18 cellular contexts compared by ENCODE assay signal in genomic region chr12:122958198-122958888, GRCh38. TPM values are rescaled to one million over a fixed set of nuclear protein-coding genes. Genes with fewer than 3 reads are reported as not detected.
DNase-seq lines count a peak whose midpoint lies in the region; ATAC-seq, FAIRE-seq and TF ChIP-seq lines count a peak whose summit lies in the region.
"Had no signal": no experiment of that assay in that cellular context is flagged by ENCODE, and none has a peak within 500 bp of the region (broad histone marks: within the 10 kb centered on the region; RNA-seq: fewer than 3 reads in every experiment).

No MANE protein-coding gene starts in this region.

- H3K27me3 ChIP-seq in SK-N-SH (ENCODE audit: insufficient read depth) = no peaks in the 10 kb centered on the region
- no peaks in the 10 kb centered on the region for H3K27me3 ChIP-seq in SJSA1 (replicated peaks)
- H3K27me3 ChIP-seq: BE2C had no signal

- no peak for TF ChIP-seq CTCF in SK-N-SH (IDR thresholded peaks at IDR 0.05)

- no peaks in the 10 kb centered on the region for H3K36me3 ChIP-seq in SK-N-SH (replicated peaks in 1 of 2; ENCODE audit: control insufficient read depth in 1 of 2, insufficient read depth in 2 of 2, low read length in 1 of 2)
- peaks cover 23% of the 10 kb centered on the region for H3K36me3 ChIP-seq in SJSA1

- no peak overlapping the region for H3K4me2 ChIP-seq in SK-N-SH

- CTCF ChIA-PET in SK-N-SH (lab: Yijun Ruan, JAX) = no interaction called here

- no peak overlapping the region for H3K9ac ChIP-seq in SK-N-SH

- H2AFZ ChIP-seq in SK-N-SH (ENCODE audit: low read depth) = no peak overlapping the region

- H3K27ac ChIP-seq in SK-N-SH (ENCODE audit: low read depth in 2 of 2, low read length in 1 of 2) (no peak overlapping the region), SJSA1 (peak overlapping the region; percentile 86)
- H3K27ac ChIP-seq: 22Rv1 had no signal

- DNase-seq in SK-N-SH = peak; percentile 7
- DNase-seq in SJSA1 (ENCODE audit: low read depth in 1 of 2, low spot score in 2 of 2) = peak; percentile 75 to 92
- DNase-seq in lung microvascular endothelial cell (ENCODE audit: low read depth in 2 of 2) = peak; percentile 95 to 96
- no peak for DNase-seq in NCI-H446 (lab: John Stamatoyannopoulos, UW)
- no peak for DNase-seq in NCI-H226
- no peak for DNase-seq in activated T-cell treated with anti-CD3 and anti-CD28 coated beads for 4 hours
- DNase-seq: BE2C; CD4-positive, alpha-beta T cell; EL; KG1; NCI-H1048; NCI-H146; NCI-H2081 treated with DMSO at 0.1 percent for 48 hours; NCI-H524 treated with DMSO at 0.1 percent for 48 hours had no signal

- no peaks in the 10 kb centered on the region for H3K79me2 ChIP-seq in SK-N-SH (ENCODE audit: insufficient read depth)

- no peak overlapping the region for H3K4me3 ChIP-seq in SK-N-SH (ENCODE audit: low read depth in 2 of 2, low read length in 1 of 2)
- no peak overlapping the region for H3K4me3 ChIP-seq in SJSA1

- POLR2A ChIA-PET in SK-N-SH (lab: Yijun Ruan, JAX) = no interaction called here

- H3F3A ChIP-seq in SK-N-SH (replicated peaks; ENCODE audit: insufficient read depth) = peaks cover 4% of the 10 kb centered on the region

- no peak for TF ChIP-seq EP300 in SK-N-SH (IDR thresholded peaks at IDR 0.05; ENCODE audit: borderline replicate concordance in 1 of 2, low read depth in 1 of 2, low read length in 1 of 2)

- H3K4me1 ChIP-seq in SK-N-SH (ENCODE audit: control insufficient read depth in 1 of 2, insufficient read depth in 2 of 2, low read depth in 1 of 2, low read length in 1 of 2) = no peaks in the 10 kb centered on the region; a peak in 1 of 4 replicates
- H3K4me1 ChIP-seq in SJSA1 (replicated peaks) = peaks cover 36% of the 10 kb centered on the region

- H4K20me1 ChIP-seq in SK-N-SH (ENCODE audit: insufficient read depth) = no peaks in the 10 kb centered on the region

- TF ChIP-seq RAD21 in SK-N-SH (IDR thresholded peaks at IDR 0.05; ENCODE audit: low read length) = no peak

- no peak for ATAC-seq in SK-N-SH treated with all-trans-retinoic acid at 6 μM for 48 hours

- FAIRE-seq in endometrium (lab: Jason Lieb, UNC) = peak; percentile 80
- FAIRE-seq: GM19239 had no signal

- WGBS in SK-N-SH (ENCODE audit: low lambda C conversion rate) = 95% methylated on average over 5 of the region's 5 CpGs

- H3K9me3 ChIP-seq in SK-N-SH (no peaks in the 10 kb centered on the region), SJSA1 (replicated peaks) (no peaks in the 10 kb centered on the region)
- H3K9me3 ChIP-seq: BE2C had no signal

- no peaks in the 10 kb centered on the region for H3K9me2 ChIP-seq in SK-N-SH

TF ChIP-seq in SK-N-SH, 30 proteins besides CTCF, POLR2A, EP300 and RAD21:
- TF ChIP-seq RFX5 (IDR thresholded peaks at IDR 0.05; ENCODE audit: low read length) (no peak), FOXJ3 (CRISPR knock-in tag; IDR thresholded peaks at IDR 0.05) (no peak), MXI1 (IDR thresholded peaks at IDR 0.05; ENCODE audit: low read depth, low read length) (no peak), SMC3 (IDR thresholded peaks at IDR 0.05; ENCODE audit: low read depth, low read length) (no peak)

TF ChIP-seq in SK-N-SH treated with all-trans-retinoic acid at 6 μM for 48 hours, 23 proteins besides CTCF, POLR2A, EP300 and RAD21 (continues in another document):
- TF ChIP-seq CREB5 (CRISPR knock-in tag; IDR thresholded peaks at IDR 0.05; ENCODE audit: low read depth) (no peak), SNAI2 (CRISPR knock-in tag; IDR thresholded peaks at IDR 0.05) (no peak), OSR1 (CRISPR knock-in tag; IDR thresholded peaks at IDR 0.05) (no peak), PATZ1 (CRISPR knock-in tag; IDR thresholded peaks at IDR 0.05; ENCODE audit: borderline replicate concordance) (no peak), ZNF565 (CRISPR knock-in tag; conservative IDR thresholded peaks at IDR 0.05; ENCODE audit: low read depth) (no peak), TOX (CRISPR knock-in tag; IDR thresholded peaks at IDR 0.05; ENCODE audit: borderline replicate concordance) (no peak), ZNF8 (CRISPR knock-in tag; IDR thresholded peaks at IDR 0.05) (no peak), ISL1 (CRISPR knock-in tag; IDR thresholded peaks at IDR 0.05) (no peak), ZFP30 (CRISPR knock-in tag; IDR thresholded peaks at IDR 0.05) (no peak), ZC3H10 (CRISPR knock-in tag; IDR thresholded peaks at IDR 0.05) (no peak), PPARA (CRISPR knock-in tag; IDR thresholded peaks at IDR 0.05; ENCODE audit: borderline replicate concordance) (no peak), ZFP3 (CRISPR knock-in tag; IDR thresholded peaks at IDR 0.05) (no peak), ESRRG (CRISPR knock-in tag; IDR thresholded peaks at IDR 0.05) (no peak), CSRNP3 (CRISPR knock-in tag; IDR thresholded peaks at IDR 0.05) (no peak), POU6F1 (CRISPR knock-in tag; IDR thresholded peaks at IDR 0.05; ENCODE audit: borderline replicate concordance, low read depth) (no peak)

RNA-seq across cellular contexts. Expression of gene ABCB9, which starts 7.9 kb away (rescaled TPM):
- 6.2 and 7.6 TPM in 2 replicates for polyA plus RNA-seq in SK-N-SH (2012; rRNA removed)
- polyA plus RNA-seq in SK-N-SH (2012; cell fraction: cytosol; rRNA removed) = 1.9 and 3.6 TPM in 2 replicates
- 14.0 and 14.7 TPM in 2 replicates for polyA plus RNA-seq in SK-N-SH (2012; cell fraction: nucleus; rRNA removed)
- 11.0 and 11.5 TPM in 2 replicates for total RNA-seq in SJSA1 (2014; rRNA removed; shearing (Covaris generic))
- 5.0 TPM in 2 replicates for total RNA-seq in lung microvascular endothelial cell

RNA-seq across cellular contexts. Expression of gene OGFOD2, which starts 16.7 kb away (rescaled TPM):
- 22.0 and 25.6 TPM in 2 replicates for polyA plus RNA-seq in SK-N-SH (2012; rRNA removed)
- polyA plus RNA-seq in SK-N-SH (2012; cell fraction: cytosol; rRNA removed) = 7.8 and 13.0 TPM in 2 replicates
- 110 and 155 TPM in 2 replicates for polyA plus RNA-seq in SK-N-SH (2012; cell fraction: nucleus; rRNA removed)
- 16.3 and 23.4 TPM in 2 replicates for total RNA-seq in SJSA1 (2014; rRNA removed; shearing (Covaris generic))
- total RNA-seq in lung microvascular endothelial cell = 7.2 and 9.1 TPM in 2 replicates

RNA-seq across cellular contexts. Expression of gene ARL6IP4, which starts 22.1 kb away (rescaled TPM):
- 321 and 370 TPM in 2 replicates for polyA plus RNA-seq in SK-N-SH (2012; rRNA removed)
- polyA plus RNA-seq in SK-N-SH (2012; cell fraction: cytosol; rRNA removed) = 311 and 326 TPM in 2 replicates
- polyA plus RNA-seq in SK-N-SH (2012; cell fraction: nucleus; rRNA removed) = 430 and 534 TPM in 2 replicates
- total RNA-seq in SJSA1 (2014; rRNA removed; shearing (Covaris generic)) = 263 and 326 TPM in 2 replicates
- total RNA-seq in lung microvascular endothelial cell = 145 and 160 TPM in 2 replicates

Comparison
In these comparisons a context has a peak if more than half of its experiments do, and no peak if none do; other contexts are left out.
1. DNase-seq: peak in SK-N-SH (single experiment), SJSA1 (2 of 2) and lung microvascular endothelial cell (2 of 2); none in NCI-H446 (0 of 2), NCI-H226 (single experiment) and activated T-cell treated with anti-CD3 and anti-CD28 coated beads for 4 hours (single experiment).